In the genomic region with DNA sequence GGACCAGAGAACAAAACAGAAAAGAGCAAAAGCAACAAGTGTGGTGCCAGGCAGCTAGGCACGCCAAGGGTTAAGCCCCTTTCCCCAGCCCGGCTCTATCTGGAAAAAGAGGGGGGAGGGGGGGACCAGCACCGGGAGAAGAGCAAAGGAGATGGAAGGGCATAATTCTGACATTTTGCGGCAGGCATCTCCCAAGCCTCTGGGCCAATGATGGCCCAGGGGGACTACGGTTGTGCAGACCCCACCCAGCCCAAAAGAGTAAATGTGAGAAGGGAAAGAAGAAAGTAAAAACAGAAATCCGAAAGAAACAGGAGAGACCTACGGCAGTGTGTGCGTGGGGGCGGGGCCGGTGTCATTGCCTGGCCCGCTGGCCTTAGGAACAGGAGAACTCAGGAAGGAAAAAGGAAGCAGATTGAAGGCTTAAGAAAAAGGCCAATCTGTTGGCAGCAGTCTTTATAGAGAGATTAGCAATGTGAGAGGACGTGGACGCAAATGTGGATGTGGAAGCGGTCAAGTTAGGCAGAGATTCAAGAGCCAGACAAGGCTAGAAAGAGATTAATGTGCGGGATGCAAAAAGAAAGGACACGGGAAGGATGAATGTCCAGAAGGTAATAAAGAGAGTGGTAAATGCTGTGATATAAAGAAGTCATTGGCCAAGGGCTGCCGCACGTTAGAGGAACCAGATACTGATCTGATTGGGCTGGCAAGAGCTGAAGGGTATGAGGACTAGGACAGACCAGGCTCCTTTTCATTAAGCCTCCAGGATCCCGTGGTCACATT, we compare ENCODE assay signal across 2 cellular contexts.
TF ChIP-seq lines count a peak whose summit lies in the region.

No MANE protein-coding gene starts in this region.

TF ChIP-seq in IMR-90, 13 proteins besides CTCF, POLR2A, EP300 and RAD21:
- TF ChIP-seq MXI1 (IDR thresholded peaks at IDR 0.05; ENCODE audit: borderline replicate concordance, low read depth, low read length): no peak
- no peak for TF ChIP-seq BHLHE40 (IDR thresholded peaks at IDR 0.05; ENCODE audit: low read depth, low read length)
- no peak for TF ChIP-seq SMC3 (IDR thresholded peaks at IDR 0.05; ENCODE audit: low read depth, low read length)
- no peak for TF ChIP-seq MAFK (IDR thresholded peaks at IDR 0.05; ENCODE audit: low read depth, low read length)
- no peak for TF ChIP-seq CHD1 (IDR thresholded peaks at IDR 0.05; ENCODE audit: low read depth, low read length)
- TF ChIP-seq FOS (IDR thresholded peaks at IDR 0.05; ENCODE audit: low read depth, low read length): no peak
- no peak for TF ChIP-seq NFE2L2 (IDR thresholded peaks at IDR 0.05; ENCODE audit: low read depth, low read length)
- TF ChIP-seq, protein P1, sequence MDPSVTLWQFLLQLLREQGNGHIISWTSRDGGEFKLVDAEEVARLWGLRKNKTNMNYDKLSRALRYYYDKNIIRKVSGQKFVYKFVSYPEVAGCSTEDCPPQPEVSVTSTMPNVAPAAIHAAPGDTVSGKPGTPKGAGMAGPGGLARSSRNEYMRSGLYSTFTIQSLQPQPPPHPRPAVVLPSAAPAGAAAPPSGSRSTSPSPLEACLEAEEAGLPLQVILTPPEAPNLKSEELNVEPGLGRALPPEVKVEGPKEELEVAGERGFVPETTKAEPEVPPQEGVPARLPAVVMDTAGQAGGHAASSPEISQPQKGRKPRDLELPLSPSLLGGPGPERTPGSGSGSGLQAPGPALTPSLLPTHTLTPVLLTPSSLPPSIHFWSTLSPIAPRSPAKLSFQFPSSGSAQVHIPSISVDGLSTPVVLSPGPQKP (IDR thresholded peaks at IDR 0.05; ENCODE audit: borderline replicate concordance, low read depth, low read length): no peak
- TF ChIP-seq, protein P2, sequence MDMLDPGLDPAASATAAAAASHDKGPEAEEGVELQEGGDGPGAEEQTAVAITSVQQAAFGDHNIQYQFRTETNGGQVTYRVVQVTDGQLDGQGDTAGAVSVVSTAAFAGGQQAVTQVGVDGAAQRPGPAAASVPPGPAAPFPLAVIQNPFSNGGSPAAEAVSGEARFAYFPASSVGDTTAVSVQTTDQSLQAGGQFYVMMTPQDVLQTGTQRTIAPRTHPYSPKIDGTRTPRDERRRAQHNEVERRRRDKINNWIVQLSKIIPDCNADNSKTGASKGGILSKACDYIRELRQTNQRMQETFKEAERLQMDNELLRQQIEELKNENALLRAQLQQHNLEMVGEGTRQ (IDR thresholded peaks at IDR 0.05; ENCODE audit: low read depth, low read length): no peak
- no peak for TF ChIP-seq RFX5 (IDR thresholded peaks at IDR 0.05; ENCODE audit: low read depth, low read length)

TF ChIP-seq in HepG2, 621 proteins besides CTCF, POLR2A, EP300 and RAD21 (continues in another document):
- TF ChIP-seq ZNF75D (CRISPR knock-in tag; IDR thresholded peaks at IDR 0.05; ENCODE audit: borderline replicate concordance) (no peak), ZBTB21 (CRISPR knock-in tag; IDR thresholded peaks at IDR 0.05) (no peak), ZNF577 (CRISPR knock-in tag; IDR thresholded peaks at IDR 0.05; ENCODE audit: borderline replicate concordance, low read depth) (no peak), ZSCAN30 (CRISPR knock-in tag; IDR thresholded peaks at IDR 0.05) (no peak), MTA1 (CRISPR knock-in tag; IDR thresholded peaks at IDR 0.05; ENCODE audit: borderline replicate concordance) (no peak), GTF3A (CRISPR knock-in tag; conservative IDR thresholded peaks at IDR 0.05) (no peak), IRF2 (CRISPR knock-in tag; IDR thresholded peaks at IDR 0.05) (no peak), FOXP1 (IDR thresholded peaks at IDR 0.05) (no peak), FOXP1 (CRISPR knock-in tag; IDR thresholded peaks at IDR 0.05) (no peak), ZNF253 (CRISPR knock-in tag; IDR thresholded peaks at IDR 0.05; ENCODE audit: borderline replicate concordance) (no peak), ZNF891 (CRISPR knock-in tag; IDR thresholded peaks at IDR 0.05) (peak; percentile 84; the same call in 1 of the 2 replicates), REL (CRISPR knock-in tag; conservative IDR thresholded peaks at IDR 0.05) (no peak), TCF12 (IDR thresholded peaks at IDR 0.05) (no peak), TCF12 (CRISPR knock-in tag; IDR thresholded peaks at IDR 0.05) (no peak), RNF2 (conservative IDR thresholded peaks at IDR 0.05; ENCODE audit: low read depth) (no peak), NBN (conservative IDR thresholded peaks at IDR 0.05) (0 out of 2 replicates have a peak, but pooled peaks have one; percentile 41), SUZ12 (IDR thresholded peaks at IDR 0.05; ENCODE audit: low read depth, low read length) (no peak), PPARG (CRISPR knock-in tag; conservative IDR thresholded peaks at IDR 0.05) (no peak), ZNF749 (CRISPR knock-in tag; IDR thresholded peaks at IDR 0.05; ENCODE audit: borderline replicate concordance) (no peak), HOXD1 (CRISPR knock-in tag; IDR thresholded peaks at IDR 0.05) (0 out of 2 replicates have a peak, but pooled peaks have one; percentile 66), NR2F1 (CRISPR knock-in tag; IDR thresholded peaks at IDR 0.05) (no peak), ZNF775 (CRISPR knock-in tag; IDR thresholded peaks at IDR 0.05; ENCODE audit: borderline replicate concordance) (no peak), ZNF430 (CRISPR knock-in tag; IDR thresholded peaks at IDR 0.05) (no peak), SNAI1 (CRISPR knock-in tag; IDR thresholded peaks at IDR 0.05; ENCODE audit: borderline replicate concordance) (no peak), U2AF2 (IDR thresholded peaks at IDR 0.05; ENCODE audit: low read depth, low read length) (0 out of 2 replicates have a peak, but pooled peaks have one; percentile 44), NPAS2 (CRISPR knock-in tag; IDR thresholded peaks at IDR 0.05; ENCODE audit: borderline replicate concordance) (no peak), ZBTB7A (CRISPR knock-in tag; IDR thresholded peaks at IDR 0.05) (no peak), SOX13 (IDR thresholded peaks at IDR 0.05) (no peak), SOX13 (CRISPR knock-in tag; conservative IDR thresholded peaks at IDR 0.05 in 1 of 2, IDR thresholded peaks at IDR 0.05 in 1 of 2) (no peak), NRL (CRISPR knock-in tag; IDR thresholded peaks at IDR 0.05; ENCODE audit: borderline replicate concordance) (0 out of 2 replicates have a peak, but pooled peaks have one; percentile 45), ISL2 (CRISPR knock-in tag; IDR thresholded peaks at IDR 0.05) (no peak), ZNF670 (CRISPR knock-in tag; IDR thresholded peaks at IDR 0.05; ENCODE audit: borderline replicate concordance) (no peak), PHF21A (CRISPR knock-in tag; IDR thresholded peaks at IDR 0.05) (no peak), ZNF615 (CRISPR knock-in tag; IDR thresholded peaks at IDR 0.05; ENCODE audit: borderline replicate concordance) (peak; percentile 30; the same call in 1 of the 2 replicates), ATRX (CRISPR knock-in tag; IDR thresholded peaks at IDR 0.05; ENCODE audit: borderline replicate concordance) (no peak), ZNF260 (CRISPR knock-in tag; IDR thresholded peaks at IDR 0.05; ENCODE audit: borderline replicate concordance, low read depth) (no peak), FOXC1 (CRISPR knock-in tag; IDR thresholded peaks at IDR 0.05; ENCODE audit: borderline replicate concordance) (peak; percentile 63; the same call in 1 of the 2 replicates), ZNF781 (CRISPR knock-in tag; IDR thresholded peaks at IDR 0.05; ENCODE audit: borderline replicate concordance, not compliant biosample characterization) (no peak), ZNF768 (CRISPR knock-in tag; IDR thresholded peaks at IDR 0.05) (no peak), HNRNPUL1 (IDR thresholded peaks at IDR 0.05; ENCODE audit: low read depth, low read length) (no peak), FOSL2 (CRISPR knock-in tag; IDR thresholded peaks at IDR 0.05) (0 out of 2 replicates have a peak, but pooled peaks have one; percentile 2), MBD4 (IDR thresholded peaks at IDR 0.05; ENCODE audit: borderline replicate concordance, low read length) (no peak), SMC3 (IDR thresholded peaks at IDR 0.05; ENCODE audit: low read length) (no peak), TCF7L2 (IDR thresholded peaks at IDR 0.05; ENCODE audit: low read depth, low read length) (no peak)
- TF ChIP-seq, protein P3, sequence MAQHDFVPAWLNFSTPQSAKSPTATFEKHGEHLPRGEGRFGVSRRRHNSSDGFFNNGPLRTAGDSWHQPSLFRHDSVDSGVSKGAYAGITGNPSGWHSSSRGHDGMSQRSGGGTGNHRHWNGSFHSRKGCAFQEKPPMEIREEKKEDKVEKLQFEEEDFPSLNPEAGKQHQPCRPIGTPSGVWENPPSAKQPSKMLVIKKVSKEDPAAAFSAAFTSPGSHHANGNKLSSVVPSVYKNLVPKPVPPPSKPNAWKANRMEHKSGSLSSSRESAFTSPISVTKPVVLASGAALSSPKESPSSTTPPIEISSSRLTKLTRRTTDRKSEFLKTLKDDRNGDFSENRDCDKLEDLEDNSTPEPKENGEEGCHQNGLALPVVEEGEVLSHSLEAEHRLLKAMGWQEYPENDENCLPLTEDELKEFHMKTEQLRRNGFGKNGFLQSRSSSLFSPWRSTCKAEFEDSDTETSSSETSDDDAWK (CRISPR knock-in tag; IDR thresholded peaks at IDR 0.05): no peak
- TF ChIP-seq, protein P4, sequence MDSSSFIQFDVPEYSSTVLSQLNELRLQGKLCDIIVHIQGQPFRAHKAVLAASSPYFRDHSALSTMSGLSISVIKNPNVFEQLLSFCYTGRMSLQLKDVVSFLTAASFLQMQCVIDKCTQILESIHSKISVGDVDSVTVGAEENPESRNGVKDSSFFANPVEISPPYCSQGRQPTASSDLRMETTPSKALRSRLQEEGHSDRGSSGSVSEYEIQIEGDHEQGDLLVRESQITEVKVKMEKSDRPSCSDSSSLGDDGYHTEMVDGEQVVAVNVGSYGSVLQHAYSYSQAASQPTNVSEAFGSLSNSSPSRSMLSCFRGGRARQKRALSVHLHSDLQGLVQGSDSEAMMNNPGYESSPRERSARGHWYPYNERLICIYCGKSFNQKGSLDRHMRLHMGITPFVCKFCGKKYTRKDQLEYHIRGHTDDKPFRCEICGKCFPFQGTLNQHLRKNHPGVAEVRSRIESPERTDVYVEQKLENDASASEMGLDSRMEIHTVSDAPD (CRISPR knock-in tag; IDR thresholded peaks at IDR 0.05): no peak
- TF ChIP-seq, protein P5, sequence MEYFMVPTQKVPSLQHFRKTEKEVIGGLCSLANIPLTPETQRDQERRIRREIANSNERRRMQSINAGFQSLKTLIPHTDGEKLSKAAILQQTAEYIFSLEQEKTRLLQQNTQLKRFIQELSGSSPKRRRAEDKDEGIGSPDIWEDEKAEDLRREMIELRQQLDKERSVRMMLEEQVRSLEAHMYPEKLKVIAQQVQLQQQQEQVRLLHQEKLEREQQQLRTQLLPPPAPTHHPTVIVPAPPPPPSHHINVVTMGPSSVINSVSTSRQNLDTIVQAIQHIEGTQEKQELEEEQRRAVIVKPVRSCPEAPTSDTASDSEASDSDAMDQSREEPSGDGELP (IDR thresholded peaks at IDR 0.05; ENCODE audit: borderline replicate concordance, low read depth): no peak
- TF ChIP-seq, protein P6, sequence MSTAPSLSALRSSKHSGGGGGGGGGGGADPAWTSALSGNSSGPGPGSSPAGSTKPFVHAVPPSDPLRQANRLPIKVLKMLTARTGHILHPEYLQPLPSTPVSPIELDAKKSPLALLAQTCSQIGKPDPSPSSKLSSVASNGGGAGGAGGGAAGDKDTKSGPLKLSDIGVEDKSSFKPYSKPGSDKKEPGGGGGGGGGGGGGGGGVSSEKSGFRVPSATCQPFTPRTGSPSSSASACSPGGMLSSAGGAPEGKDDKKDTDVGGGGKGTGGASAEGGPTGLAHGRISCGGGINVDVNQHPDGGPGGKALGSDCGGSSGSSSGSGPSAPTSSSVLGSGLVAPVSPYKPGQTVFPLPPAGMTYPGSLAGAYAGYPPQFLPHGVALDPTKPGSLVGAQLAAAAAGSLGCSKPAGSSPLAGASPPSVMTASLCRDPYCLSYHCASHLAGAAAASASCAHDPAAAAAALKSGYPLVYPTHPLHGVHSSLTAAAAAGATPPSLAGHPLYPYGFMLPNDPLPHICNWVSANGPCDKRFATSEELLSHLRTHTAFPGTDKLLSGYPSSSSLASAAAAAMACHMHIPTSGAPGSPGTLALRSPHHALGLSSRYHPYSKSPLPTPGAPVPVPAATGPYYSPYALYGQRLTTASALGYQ (CRISPR knock-in tag; IDR thresholded peaks at IDR 0.05): no peak
- TF ChIP-seq, protein P7, sequence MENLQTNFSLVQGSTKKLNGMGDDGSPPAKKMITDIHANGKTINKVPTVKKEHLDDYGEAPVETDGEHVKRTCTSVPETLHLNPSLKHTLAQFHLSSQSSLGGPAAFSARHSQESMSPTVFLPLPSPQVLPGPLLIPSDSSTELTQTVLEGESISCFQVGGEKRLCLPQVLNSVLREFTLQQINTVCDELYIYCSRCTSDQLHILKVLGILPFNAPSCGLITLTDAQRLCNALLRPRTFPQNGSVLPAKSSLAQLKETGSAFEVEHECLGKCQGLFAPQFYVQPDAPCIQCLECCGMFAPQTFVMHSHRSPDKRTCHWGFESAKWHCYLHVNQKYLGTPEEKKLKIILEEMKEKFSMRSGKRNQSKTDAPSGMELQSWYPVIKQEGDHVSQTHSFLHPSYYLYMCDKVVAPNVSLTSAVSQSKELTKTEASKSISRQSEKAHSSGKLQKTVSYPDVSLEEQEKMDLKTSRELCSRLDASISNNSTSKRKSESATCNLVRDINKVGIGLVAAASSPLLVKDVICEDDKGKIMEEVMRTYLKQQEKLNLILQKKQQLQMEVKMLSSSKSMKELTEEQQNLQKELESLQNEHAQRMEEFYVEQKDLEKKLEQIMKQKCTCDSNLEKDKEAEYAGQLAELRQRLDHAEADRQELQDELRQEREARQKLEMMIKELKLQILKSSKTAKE (CRISPR knock-in tag; IDR thresholded peaks at IDR 0.05; ENCODE audit: borderline replicate concordance): no peak
- TF ChIP-seq, protein P8, sequence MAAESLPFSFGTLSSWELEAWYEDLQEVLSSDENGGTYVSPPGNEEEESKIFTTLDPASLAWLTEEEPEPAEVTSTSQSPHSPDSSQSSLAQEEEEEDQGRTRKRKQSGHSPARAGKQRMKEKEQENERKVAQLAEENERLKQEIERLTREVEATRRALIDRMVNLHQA (CRISPR knock-in tag; IDR thresholded peaks at IDR 0.05): no peak
- TF ChIP-seq, protein P9, sequence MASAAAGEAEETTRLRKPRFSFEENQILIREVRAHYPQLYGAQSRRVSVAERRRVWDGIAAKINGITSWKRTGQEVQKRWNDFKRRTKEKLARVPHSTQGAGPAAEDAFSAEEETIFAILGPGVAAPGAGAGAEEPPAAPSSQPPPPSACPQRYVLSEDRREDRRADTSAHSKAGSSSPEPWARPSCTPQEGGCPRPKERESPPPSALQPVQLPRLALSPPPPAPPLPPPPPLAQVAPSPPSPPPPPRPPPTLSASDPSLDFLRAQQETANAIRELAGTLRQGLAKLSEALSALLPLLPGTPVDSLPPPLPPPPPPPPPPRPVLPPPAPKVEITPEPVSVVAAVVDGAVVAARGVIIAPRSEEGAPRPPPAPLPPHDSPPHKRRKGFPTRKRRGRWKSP (CRISPR knock-in tag; IDR thresholded peaks at IDR 0.05): 0 out of 2 replicates have a peak, but pooled peaks have one; percentile 32
- TF ChIP-seq, protein P10, sequence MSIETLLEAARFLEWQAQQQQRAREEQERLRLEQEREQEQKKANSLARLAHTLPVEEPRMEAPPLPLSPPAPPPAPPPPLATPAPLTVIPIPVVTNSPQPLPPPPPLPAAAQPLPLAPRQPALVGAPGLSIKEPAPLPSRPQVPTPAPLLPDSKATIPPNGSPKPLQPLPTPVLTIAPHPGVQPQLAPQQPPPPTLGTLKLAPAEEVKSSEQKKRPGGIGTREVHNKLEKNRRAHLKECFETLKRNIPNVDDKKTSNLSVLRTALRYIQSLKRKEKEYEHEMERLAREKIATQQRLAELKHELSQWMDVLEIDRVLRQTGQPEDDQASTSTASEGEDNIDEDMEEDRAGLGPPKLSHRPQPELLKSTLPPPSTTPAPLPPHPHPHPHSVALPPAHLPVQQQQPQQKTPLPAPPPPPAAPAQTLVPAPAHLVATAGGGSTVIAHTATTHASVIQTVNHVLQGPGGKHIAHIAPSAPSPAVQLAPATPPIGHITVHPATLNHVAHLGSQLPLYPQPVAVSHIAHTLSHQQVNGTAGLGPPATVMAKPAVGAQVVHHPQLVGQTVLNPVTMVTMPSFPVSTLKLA (IDR thresholded peaks at IDR 0.05): no peak
